In genomic region chr6:111663692-111664564, GRCh38 we compare ENCODE assay signal across 8 cellular contexts. TPM values are rescaled to one million over a fixed set of nuclear protein-coding genes. Genes with fewer than 3 reads are reported as not detected.
A peak's percentile ranks its signal among the peaks of the same experiment; 100 is the strongest.
DNase-seq lines count a peak whose midpoint lies in the region; ATAC-seq, FAIRE-seq and TF ChIP-seq lines count a peak whose summit lies in the region.

No MANE protein-coding gene starts in this region.

- POLR2A ChIA-PET in IMR-90 (lab: Charles Lee; ENCODE audit: unreplicated experiment) = no interaction called here
- POLR2A ChIA-PET in K562 (lab: Yijun Ruan, JAX) = interaction anchor here (0.7 kb wide), 1 partner anchor 47 kb away, joined by 3 read pairs; no protein-coding TSS in a partner anchor

- H3K14ac ChIP-seq in IMR-90 (replicated peaks; ENCODE audit: low read depth, low read length) = peak overlapping the region; percentile 63

- H3K79me1 ChIP-seq in IMR-90 (ENCODE audit: low read depth in 1 of 2, low read length in 2 of 2) = no peaks in the 10 kb centered on the region

- peak overlapping the region; percentile 63; the same call in 1 of the 2 replicates for H3K23ac ChIP-seq in IMR-90 (ENCODE audit: low read depth, low read length)

- no peaks in the 10 kb centered on the region for H3K9me3 Mint-ChIP-seq in immature natural killer cell

- H3K36me3 ChIP-seq in IMR-90 (ENCODE audit: control insufficient read depth, insufficient read depth, low read length) (peaks cover 1% of the 10 kb centered on the region; the same call in 1 of the 2 replicates), K562 (ENCODE audit: control insufficient read depth, insufficient read depth, low read length) (no peaks in the 10 kb centered on the region)

- peak; percentile 38 for DNase-seq in IMR-90
- DNase-seq in K562 (ENCODE audit: extremely low read depth in 1 of 4, low spot score in 3 of 4) = peak; percentile 25 to 40 (median 28)
- DNase-seq in immature natural killer cell = no peak
- no peak for DNase-seq in NCI-H1092 (lab: John Stamatoyannopoulos, UW)
- no peak for DNase-seq in cortex of kidney (lab: John Stamatoyannopoulos, UW)
- DNase-seq in NCI-H748 (lab: John Stamatoyannopoulos, UW; ENCODE audit: unreplicated experiment) = no peak

- H2AFZ ChIP-seq in IMR-90 (replicated peaks; ENCODE audit: low read length, poor library complexity) (peak overlapping the region; percentile 74), K562 (ENCODE audit: low read depth, low read length) (peak overlapping the region; percentile 62)

- peak overlapping the region; percentile 9; the same call in 1 of the 2 replicates for H2BK20ac ChIP-seq in IMR-90 (ENCODE audit: low read depth, low read length)

- dilution Hi-C loops in IMR-90 (cut with HindIII; ENCODE audit: low sequenced_read_pairs, unreplicated experiment) = no loop called here

- TF ChIP-seq POLR2A in IMR-90 (IDR thresholded peaks at IDR 0.05; ENCODE audit: low read depth, low read length) = no peak
- no peak for TF ChIP-seq POLR2A in K562 (conservative IDR thresholded peaks at IDR 0.05)

- H2BK15ac ChIP-seq in IMR-90 (ENCODE audit: low read depth, low read length) = no peak overlapping the region

- H3K4me3 Mint-ChIP-seq in immature natural killer cell = no peak overlapping the region

- H4K91ac ChIP-seq in IMR-90 (ENCODE audit: insufficient read depth, low read depth, low read length) = peak overlapping the region; percentile 10

- CTCF ChIA-PET in IMR-90 (lab: Yijun Ruan, JAX) = no interaction called here
- CTCF ChIA-PET in K562 (lab: Yijun Ruan, JAX; ENCODE audit: low intra/inter-chr PET ratio) = no interaction called here

- BruUV-seq in IMR-90 (replicated peaks; lab: Mats Ljungman, UMichigan) (no TSS peak), K562 (replicated peaks; lab: Mats Ljungman, UMichigan) (no TSS peak)

- ATAC-seq in IMR-90 (ENCODE audit: low read depth) (peak; percentile 54), K562 (peak; percentile 54), HG03354 (IDR thresholded peaks at IDR 0.05; ENCODE audit: poor library complexity, severe bottlenecking, unreplicated experiment) (no peak)

- H3K18ac ChIP-seq in IMR-90 (ENCODE audit: low read depth, low read length) = peak overlapping the region; percentile 69

- H3K4me3 ChIP-seq in IMR-90 (ENCODE audit: insufficient read depth, low read depth, low read length) (peak overlapping the region; percentile 23; the same call in 1 of the 2 replicates), K562 (no peak overlapping the region), skin epidermis (no peak overlapping the region)

- H4K5ac ChIP-seq in IMR-90 (ENCODE audit: low read depth, low read length) = peak overlapping the region; percentile 37; the same call in 1 of the 2 replicates

- peak overlapping the region; percentile 28; the same call in 1 of the 2 replicates for H3K9ac ChIP-seq in IMR-90 (ENCODE audit: low read depth, low read length)
- H3K9ac ChIP-seq in K562 (ENCODE audit: insufficient read depth in 1 of 2, low read depth in 2 of 2, low read length in 2 of 2) = peak overlapping the region in 1 of 2 experiments; percentile 29; a peak in 1 of 4 replicates

- peak overlapping the region; percentile 36 for H2BK120ac ChIP-seq in IMR-90 (ENCODE audit: low read depth, low read length)

- in situ Hi-C loops in IMR-90 (cut with MboI; ENCODE audit: low sequenced_read_pairs) (no loop called here), K562 (cut with MboI) (no loop called here)

- TF ChIP-seq CTCF in IMR-90 (conservative IDR thresholded peaks at IDR 0.05; ENCODE audit: low read depth, low read length) = no peak
- TF ChIP-seq CTCF in K562 (IDR thresholded peaks at IDR 0.05 in 2 of 3, conservative IDR thresholded peaks at IDR 0.05 in 1 of 3; ENCODE audit: insufficient read depth in 2 of 3, low read depth in 1 of 3, low read length in 3 of 3) = no peak

- H2AK9ac ChIP-seq in IMR-90 (replicated peaks; ENCODE audit: low read depth, low read length, poor library complexity) = peak overlapping the region; percentile 30

- 0 out of 2 replicates have a peak overlapping the region, but pooled peaks have one; percentile 38 for H3K56ac ChIP-seq in IMR-90 (ENCODE audit: extremely low read depth, insufficient read depth, low read length)

- H3K27ac ChIP-seq in IMR-90 (ENCODE audit: insufficient read depth, low read length) = peak overlapping the region; percentile 55; the same call in 1 of the 2 replicates
- H3K27ac ChIP-seq in K562 (ENCODE audit: extremely low read depth, low read depth, low read length) = no peak overlapping the region
- peak overlapping the region in 16 of 21 experiments; percentile 7 to 71 (median 48) for H3K27ac ChIP-seq in skin epidermis

- no peak overlapping the region; the same call in 1 of the 2 replicates for H2AK5ac ChIP-seq in IMR-90 (ENCODE audit: low read depth, low read length)

- H4K20me1 ChIP-seq in IMR-90 (ENCODE audit: insufficient read depth, low read length) (no peaks in the 10 kb centered on the region), K562 (replicated peaks; ENCODE audit: control insufficient read depth, insufficient read depth, low read length) (no peaks in the 10 kb centered on the region)

- no peak for TF ChIP-seq EP300 in K562 (IDR thresholded peaks at IDR 0.05; ENCODE audit: low read length)

- peak overlapping the region; percentile 86 for H2BK5ac ChIP-seq in IMR-90 (ENCODE audit: low read depth, low read length, poor library complexity, severe bottlenecking)

- peak overlapping the region; percentile 25 to 88 (median 70) for H3K27ac Mint-ChIP-seq in immature natural killer cell

- TF ChIP-seq RAD21 in IMR-90 (IDR thresholded peaks at IDR 0.05; ENCODE audit: low read length) (no peak), K562 (CRISPR knock-in tag; conservative IDR thresholded peaks at IDR 0.05 in 1 of 2, IDR thresholded peaks at IDR 0.05 in 1 of 2) (no peak)

- H3K79me2 ChIP-seq in K562 (ENCODE audit: control insufficient read depth, insufficient read depth, low read length) = no peaks in the 10 kb centered on the region

- 59% methylated on average over 5 of the region's 15 CpGs; no CpG with 5 or more reads in 1 of the 2 experiments for WGBS in IMR-90 (ENCODE audit: extremely low coverage in 2 of 2, insufficient read length in 1 of 2), 2 experiments
- WGBS in K562 (ENCODE audit: insufficient coverage, low coverage, missing lambda C conversion rate) = 13% methylated on average over 15 of the region's 15 CpGs

- H3K27me3 ChIP-seq in IMR-90 (ENCODE audit: control insufficient read depth, insufficient read depth, low read length) (no peaks in the 10 kb centered on the region), K562 (ENCODE audit: control insufficient read depth in 2 of 2, insufficient read depth in 2 of 2, low read length in 2 of 2) (peaks cover 9 to 38% of the 10 kb centered on the region in 2 experiments; a peak in 3 of 5 replicates)

- H3K9me1 ChIP-seq in IMR-90 (ENCODE audit: insufficient read depth, low read length) (no peaks in the 10 kb centered on the region; the same call in 1 of the 2 replicates), K562 (ENCODE audit: control insufficient read depth, insufficient read depth, low read length) (no peaks in the 10 kb centered on the region)

- peaks cover 6 to 43% (median 27%) of the 10 kb centered on the region in 3 donors for H3K36me3 Mint-ChIP-seq in immature natural killer cell

- peak; percentile 23 for FAIRE-seq in K562 (lab: Jason Lieb, UNC)

- H3K27me3 Mint-ChIP-seq in immature natural killer cell (ENCODE audit: low read depth in 3 of 3) = peaks cover 4 to 65% (median 33%) of the 10 kb centered on the region in 3 donors

- intact Hi-C loops in IMR-90 (cut with micrococcal nuclease) = no loop called here
- intact Hi-C loops in K562 (cut with micrococcal nuclease) = no loop called here

- H3K4me1 Mint-ChIP-seq in immature natural killer cell = peaks cover 14 to 47% of the 10 kb centered on the region in 2 donors

- H3K4me1 ChIP-seq in IMR-90 (ENCODE audit: control insufficient read depth, insufficient read depth, low read length) (peaks cover 17% of the 10 kb centered on the region), K562 (replicated peaks in 1 of 2; ENCODE audit: control insufficient read depth in 2 of 2, insufficient read depth in 2 of 2, low read length in 2 of 2) (peaks cover 13 to 14% of the 10 kb centered on the region in 2 experiments)

- H3K9me3 ChIP-seq in IMR-90 (ENCODE audit: control insufficient read depth, insufficient read depth, low read length) (no peaks in the 10 kb centered on the region), K562 (replicated peaks; ENCODE audit: control insufficient read depth, insufficient read depth, low read depth, low read length) (no peaks in the 10 kb centered on the region)

- H4K8ac ChIP-seq in IMR-90 (ENCODE audit: low read depth in 2 of 2, low read length in 2 of 2) = peak overlapping the region; percentile 22 to 60

- H3K4me2 ChIP-seq in IMR-90 (ENCODE audit: low read depth, low read length) = peak overlapping the region; percentile 79; the same call in 1 of the 2 replicates
- H3K4me2 ChIP-seq in K562 (ENCODE audit: insufficient read depth, low read length) = peak overlapping the region; percentile 35

- H3K4ac ChIP-seq in IMR-90 (ENCODE audit: low read depth, low read length) = peak overlapping the region; percentile 48

RNA-seq across cellular contexts. Expression of gene TRAF3IP2, which starts 58.2 kb away (rescaled TPM):
- total RNA-seq in IMR-90 (2012; rRNA removed) = 11.7 and 15.2 TPM in 2 replicates
- 12.8 and 14.9 TPM in 2 replicates for polyA plus RNA-seq in IMR-90 (2012; rRNA removed)
- 12.6 and 14.2 TPM in 2 replicates for polyA plus RNA-seq in IMR-90 (2012; cell fraction: cytosol; rRNA removed)
- polyA plus RNA-seq in IMR-90 (2012; cell fraction: nucleus; rRNA removed; ENCODE audit: low replicate concordance) = 8.7 and 9.4 TPM in 2 replicates
- 7.6 and 9.6 TPM in 2 replicates for total RNA-seq in K562 (2011; cell fraction: chromatin; rRNA removed; ENCODE audit: low replicate concordance)
- 5.0 and 6.0 TPM in 2 replicates for total RNA-seq in K562 (2011; cell fraction: nucleolus; rRNA removed)
- 8.3 TPM in 2 replicates for total RNA-seq in K562 (2011; cell fraction: nucleoplasm; rRNA removed)
- total RNA-seq in K562 (2014; rRNA removed) = 13.8 and 16.5 TPM in 2 replicates
- 12.3 and 13.4 TPM in 2 replicates for total RNA-seq in K562 (2014; rRNA removed; fragmentation: Illumina TruSeq; extraction: Trizol)
- total RNA-seq in K562 (2015; rRNA removed; fragmentation: Illumina TruSeq; extraction: Trizol) = 9.1 and 11.7 TPM in 2 replicates
- 14.6 and 14.8 TPM in 2 replicates for total RNA-seq in K562 (2021)
- 11.3 and 16.7 TPM in 2 replicates for polyA plus RNA-seq in K562 (2011; rRNA removed)
- polyA plus RNA-seq in K562 (2011; cell fraction: cytosol; rRNA removed) = 16.7 and 19.0 TPM in 2 replicates
- 5.7 and 9.2 TPM in 2 replicates for polyA plus RNA-seq in K562 (2011; cell fraction: nucleus; rRNA removed)
- polyA plus RNA-seq in K562 (2012) = 10.6 and 21.6 TPM in 2 replicates
- polyA plus RNA-seq in K562 (2014; fragmentation: Illumina TruSeq; extraction: Trizol) = 18.9 and 20.3 TPM in 2 replicates
- 10 to 100 TPM in 1 of 2 experiments, 1 to 10 TPM in 1; 7.3 to 12.1 TPM for polyA plus RNA-seq in K562 (2014; fragmentation: Nextera tagmentation; extraction: Ambion mirVana)
- polyA plus RNA-seq in K562 (2014; rRNA removed) = 10.2 and 15.8 TPM in 2 replicates
- 14.7 and 15.1 TPM in 2 replicates for polyA minus RNA-seq in K562 (2011; rRNA and poly(A)+ RNA removed)
- polyA minus RNA-seq in K562 (2011; cell fraction: cytosol; rRNA and poly(A)+ RNA removed) = 9.2 and 9.9 TPM in 2 replicates
- 6.7 and 7.4 TPM in 2 replicates for polyA minus RNA-seq in K562 (2011; cell fraction: nucleus; rRNA and poly(A)+ RNA removed)
- polyA plus RNA-seq in immature natural killer cell = 10 to 100 TPM in 1 of 3 donors, 1 to 10 TPM in 1, not detected in 1; 1.9 to 10.6 TPM

Comparison
In these comparisons a context has a peak if more than half of its experiments do, and no peak if none do; other contexts are left out.
1. DNase-seq: peak in IMR-90 (single experiment) and K562 (4 of 4); none in immature natural killer cell (0 of 3), NCI-H1092 (single experiment), cortex of kidney (single experiment) and NCI-H748 (single experiment).